ENCODE assay signal across 14 cellular contexts in genomic region chr7:4239991-4240812, GRCh38.
A peak's percentile ranks its signal among the peaks of the same experiment; 100 is the strongest.
DNase-seq lines count a peak whose midpoint lies in the region; ATAC-seq, FAIRE-seq and TF ChIP-seq lines count a peak whose summit lies in the region.
"Had no signal": no experiment of that assay in that cellular context is flagged by ENCODE, and none has a peak within 500 bp of the region (broad histone marks: within the 10 kb centered on the region; RNA-seq: fewer than 3 reads in every experiment).

No MANE protein-coding gene starts in this region.

- H4K20me1 ChIP-seq in H1 (replicated peaks in 1 of 2; ENCODE audit: control insufficient read depth in 1 of 2, insufficient read depth in 2 of 2, low read length in 2 of 2): no peaks in the 10 kb centered on the region

- H3K9me3 Mint-ChIP-seq in Caco-2 (ENCODE audit: unreplicated experiment) (no peaks in the 10 kb centered on the region), osteocyte (ENCODE audit: unreplicated experiment) (no peaks in the 10 kb centered on the region)
- H3K9me3 Mint-ChIP-seq in CD8-positive, alpha-beta T cell: no peaks in the 10 kb centered on the region

- no peak for ATAC-seq in HG03045 (IDR thresholded peaks at IDR 0.05; ENCODE audit: unreplicated experiment)
- ATAC-seq in CD8-positive, alpha-beta T cell: no peak
- ATAC-seq: K562 had no signal

- H3K56ac ChIP-seq in H1 (replicated peaks; ENCODE audit: insufficient read length, low read depth, low read length): no peak overlapping the region

- no peak overlapping the region for H3K4ac ChIP-seq in H1 (replicated peaks; ENCODE audit: insufficient read length, low read depth, low read length)

- no peak overlapping the region for H2AK5ac ChIP-seq in H1 (ENCODE audit: low read depth, low read length)

- H3K27ac Mint-ChIP-seq in Caco-2 (ENCODE audit: unreplicated experiment) (peak overlapping the region; percentile 79), osteocyte (ENCODE audit: unreplicated experiment) (peak overlapping the region; percentile 9)
- no peak overlapping the region for H3K27ac Mint-ChIP-seq in CD8-positive, alpha-beta T cell
- H3K27ac Mint-ChIP-seq: CD8-positive, alpha-beta memory T cell had no signal

- no peak overlapping the region for H3K18ac ChIP-seq in H1 (ENCODE audit: extremely low read depth, low read length)

- peaks cover 3% of the 10 kb centered on the region; the same call in 1 of the 2 replicates for H3K23me2 ChIP-seq in H1 (ENCODE audit: low read depth, low read length)

- H3K4me1 Mint-ChIP-seq in Caco-2 (ENCODE audit: low read depth, unreplicated experiment): peaks cover 13% of the 10 kb centered on the region
- H3K4me1 Mint-ChIP-seq in osteocyte (ENCODE audit: unreplicated experiment): no peaks in the 10 kb centered on the region
- H3K4me1 Mint-ChIP-seq in CD8-positive, alpha-beta T cell (ENCODE audit: low read depth): peaks cover 16% of the 10 kb centered on the region

- no peak overlapping the region for H2BK120ac ChIP-seq in H1 (replicated peaks; ENCODE audit: low read depth, low read length)

- 50% methylated on average over 17 of the region's 17 CpGs; no CpG with 5 or more reads in 1 of the 2 experiments for WGBS in H1 (ENCODE audit: extremely low coverage in 1 of 2, insufficient coverage in 1 of 2, insufficient read length in 1 of 2, insufficient replicate concordance in 2 of 2, low coverage in 1 of 2, low lambda C conversion rate in 2 of 2, missing lambda C conversion rate in 1 of 2), 2 experiments

- no peaks in the 10 kb centered on the region for H3K27me3 Mint-ChIP-seq in Caco-2 (ENCODE audit: insufficient read depth, unreplicated experiment)
- no peaks in the 10 kb centered on the region for H3K27me3 Mint-ChIP-seq in osteocyte (ENCODE audit: unreplicated experiment)
- H3K27me3 Mint-ChIP-seq in CD8-positive, alpha-beta T cell (ENCODE audit: low read depth): no peaks in the 10 kb centered on the region

- no peak for TF ChIP-seq RAD21 in H1 (IDR thresholded peaks at IDR 0.05 in 1 of 2, conservative IDR thresholded peaks at IDR 0.05 in 1 of 2; ENCODE audit: low read depth in 2 of 2, low read length in 2 of 2)

- intact Hi-C loops in Caco-2 (cut with micrococcal nuclease; ENCODE audit: unreplicated experiment): no loop called here
- intact Hi-C loops in CD8-positive, alpha-beta T cell (cut with DNase I, micrococcal nuclease): no loop called here

- POLR2A ChIA-PET in Caco-2 (lab: Charles Lee) (no interaction called here), H1 (lab: Charles Lee; ENCODE audit: partially characterized antibody) (interaction anchor here (1.0 kb wide), 1 partner anchor 14 kb away, joined by 3 read pairs; no protein-coding TSS in a partner anchor)
- POLR2A ChIA-PET in CD8-positive, alpha-beta T cell (lab: Charles Lee): no interaction called here

- no peak overlapping the region for H4K5ac ChIP-seq in H1 (ENCODE audit: insufficient read length, low read depth, low read length)

- H3K27me3 ChIP-seq in Caco-2 (replicated peaks; ENCODE audit: control insufficient read depth, insufficient read depth, low read length): no peaks in the 10 kb centered on the region
- no peaks in the 10 kb centered on the region for H3K27me3 ChIP-seq in H7 (ENCODE audit: control insufficient read depth, insufficient read depth, low read length)
- no peaks in the 10 kb centered on the region for H3K27me3 ChIP-seq in H1 (replicated peaks in 1 of 4; ENCODE audit: control insufficient read depth in 3 of 4, extremely low read depth in 1 of 4, insufficient read depth in 3 of 4, low read length in 3 of 4)
- no peaks in the 10 kb centered on the region for H3K27me3 ChIP-seq in CD8-positive, alpha-beta T cell (ENCODE audit: insufficient read depth, low read length)

- H3K4me3 ChIP-seq in Caco-2 (ENCODE audit: low read depth, low read length) (no peak overlapping the region), H7 (ENCODE audit: insufficient read depth, low read depth, low read length) (no peak overlapping the region), H1 (ENCODE audit: extremely low read depth in 1 of 4, insufficient read depth in 2 of 4, low read depth in 3 of 4, low read length in 4 of 4) (0 out of 8 replicates have a peak overlapping the region, but pooled peaks of 1 of the 4 experiments have one; percentile 7)
- no peak overlapping the region for H3K4me3 ChIP-seq in CD8-positive, alpha-beta T cell (ENCODE audit: low read depth, low read length)
- H3K4me3 ChIP-seq: K562, SK-N-MC had no signal

- peak overlapping the region; percentile 61; the same call in 1 of the 2 replicates for H2BK15ac ChIP-seq in H1 (ENCODE audit: low read length)

- peak; percentile 55 for FAIRE-seq in H1 (lab: Jason Lieb, UNC)
- FAIRE-seq: K562 had no signal

- H3K14ac ChIP-seq in H1 (ENCODE audit: insufficient read length): no peak overlapping the region

- no peak overlapping the region for H2BK12ac ChIP-seq in H1 (ENCODE audit: low read depth, low read length)

- no TSS peak for BruUV-seq in Caco-2 (replicated peaks; lab: Mats Ljungman, UMichigan)

- DNase-seq in Caco-2 (no peak), H7 (peak; percentile 74), H1 (ENCODE audit: low read depth in 1 of 2, low spot score in 2 of 2) (no peak), osteocyte (ENCODE audit: extremely low spot score, unreplicated experiment) (no peak)
- DNase-seq in CD8-positive, alpha-beta T cell: no peak
- DNase-seq in activated CD4-positive, alpha-beta T cell treated with anti-CD3 and anti-CD28 coated beads, Interleukin-2, amount 50 U/mL, for 48 hours: no peak
- DNase-seq: NCI-H1436 treated with DMSO at 0.1 percent for 48 hours, NCI-H2081 treated with DMSO at 0.1 percent for 48 hours, NCI-H2227 treated with DMSO at 0.1 percent for 48 hours, NCI-H524 treated with DMSO at 0.1 percent for 48 hours had no signal

- no peak overlapping the region for H2BK5ac ChIP-seq in H1 (ENCODE audit: low read depth, low read length)

- H3K36me3 ChIP-seq in Caco-2 (ENCODE audit: control insufficient read depth, insufficient read depth, low read length) (no peaks in the 10 kb centered on the region), H7 (replicated peaks; ENCODE audit: control insufficient read depth, insufficient read depth, low read length) (no peaks in the 10 kb centered on the region), H1 (ENCODE audit: control insufficient read depth in 2 of 4, insufficient read depth in 4 of 4, low read length in 3 of 4) (no peaks in the 10 kb centered on the region)
- no peaks in the 10 kb centered on the region for H3K36me3 ChIP-seq in CD8-positive, alpha-beta T cell (ENCODE audit: insufficient read depth, low read length)

- H2AFZ ChIP-seq in H1 (ENCODE audit: low read length): no peak overlapping the region

- no peak overlapping the region for H3K27ac ChIP-seq in H1 (ENCODE audit: low read depth, low read length)
- H3K27ac ChIP-seq in CD8-positive, alpha-beta T cell (ENCODE audit: low read depth, low read length): no peak overlapping the region
- H3K27ac ChIP-seq: SK-N-MC had no signal

- H3K9ac ChIP-seq in H1 (replicated peaks in 1 of 4; ENCODE audit: extremely low read depth in 1 of 4, low read depth in 3 of 4, low read length in 3 of 4): no peak overlapping the region

- H3K9me3 ChIP-seq in Caco-2 (no peaks in the 10 kb centered on the region), H1 (ENCODE audit: insufficient read depth in 2 of 2, low read depth in 1 of 2, low read length in 1 of 2) (no peaks in the 10 kb centered on the region; a peak in 1 of 4 replicates)
- no peaks in the 10 kb centered on the region for H3K9me3 ChIP-seq in CD8-positive, alpha-beta T cell (ENCODE audit: low read length)

- H3K36me3 Mint-ChIP-seq in Caco-2 (ENCODE audit: insufficient read depth, unreplicated experiment) (no peaks in the 10 kb centered on the region), osteocyte (ENCODE audit: unreplicated experiment) (peaks cover 3% of the 10 kb centered on the region)
- H3K36me3 Mint-ChIP-seq in CD8-positive, alpha-beta T cell: no peaks in the 10 kb centered on the region
- H3K36me3 Mint-ChIP-seq: CD8-positive, alpha-beta memory T cell had no signal

- CTCF ChIA-PET in Caco-2 (lab: Charles Lee) (no interaction called here), H1 (lab: Charles Lee; ENCODE audit: partially characterized antibody) (interaction anchor here (1.1 to 3.7 kb wide), 4 partner anchors 13 to 287 kb away, joined by 3 to 26 read pairs (median 9); no protein-coding TSS in a partner anchor)
- CTCF ChIA-PET in CD8-positive, alpha-beta T cell (lab: Charles Lee): interaction anchor here (0.6 to 1.0 kb wide), 2 partner anchors 9 kb away, joined by 3 read pairs; no protein-coding TSS in a partner anchor

- peaks cover 8% of the 10 kb centered on the region; the same call in 1 of the 2 replicates for H3K4me1 ChIP-seq in Caco-2
- peaks cover 4 to 15% (median 11%) of the 10 kb centered on the region in 4 experiments for H3K4me1 ChIP-seq in H1 (replicated peaks in 1 of 4; ENCODE audit: control insufficient read depth in 3 of 4, insufficient read depth in 4 of 4, low read length in 3 of 4)
- peaks cover 9% of the 10 kb centered on the region for H3K4me1 ChIP-seq in CD8-positive, alpha-beta T cell (ENCODE audit: insufficient read depth, low read length)

- no peaks in the 10 kb centered on the region for H3K79me2 ChIP-seq in H1 (ENCODE audit: control insufficient read depth in 1 of 2, insufficient read depth in 2 of 2, low read length in 2 of 2)

- no peak overlapping the region for H3K23ac ChIP-seq in H1 (ENCODE audit: insufficient read length)

- no peak overlapping the region for H4K91ac ChIP-seq in H1 (replicated peaks; ENCODE audit: insufficient read length, low read length)

- TF ChIP-seq CTCF in Caco-2 (IDR thresholded peaks at IDR 0.05; ENCODE audit: insufficient read depth in 1 of 2, low read depth in 1 of 2, low read length in 1 of 2, severe bottlenecking in 1 of 2, unreplicated experiment in 1 of 2) (no peak), H1 (IDR thresholded peaks at IDR 0.05; ENCODE audit: control extremely low read depth in 1 of 3, insufficient read depth in 1 of 3, low read depth in 1 of 3, low read length in 3 of 3) (no peak), osteocyte (IDR thresholded peaks at IDR 0.05) (no peak)
- TF ChIP-seq CTCF in CD8-positive, alpha-beta T cell (IDR thresholded peaks at IDR 0.05): no peak

- 0 out of 2 replicates have a peak overlapping the region, but pooled peaks have one; percentile 48 for H2BK20ac ChIP-seq in H1 (ENCODE audit: low read length)

- TF ChIP-seq POLR2A in H1 (IDR thresholded peaks at IDR 0.05; ENCODE audit: control extremely low read depth in 1 of 2, low read depth in 2 of 2, low read length in 2 of 2): no peak

- H3K4me2 ChIP-seq in H1 (ENCODE audit: insufficient read depth in 1 of 2, low read depth in 2 of 2, low read length in 2 of 2): peak overlapping the region; percentile 25 to 48; a peak in 3 of 4 replicates

- H3K4me3 Mint-ChIP-seq in Caco-2 (ENCODE audit: unreplicated experiment) (no peak overlapping the region), osteocyte (ENCODE audit: unreplicated experiment) (no peak overlapping the region)
- H3K4me3 Mint-ChIP-seq in CD8-positive, alpha-beta T cell: no peak overlapping the region
- H3K4me3 Mint-ChIP-seq: CD8-positive, alpha-beta memory T cell had no signal

- no peak overlapping the region for H4K8ac ChIP-seq in H1 (ENCODE audit: extremely low read depth, insufficient read depth, low read length)

- TF ChIP-seq EP300 in H1 (IDR thresholded peaks at IDR 0.05; ENCODE audit: borderline replicate concordance in 1 of 2, low read depth in 2 of 2, low read length in 2 of 2): no peak

- H3K79me1 ChIP-seq in H1 (ENCODE audit: low read depth, low read length): no peaks in the 10 kb centered on the region
